1 cellular context compared by ENCODE assay signal in genomic region chr5:126826619-126827215, GRCh38.
TF ChIP-seq lines count a peak whose summit lies in the region.

No MANE protein-coding gene starts in this region.

TF ChIP-seq in WTC11, 78 proteins besides CTCF, POLR2A, EP300 and RAD21 (continued from another document):
- TF ChIP-seq STAT6 (CRISPR knock-in tag; conservative IDR thresholded peaks at IDR 0.05; ENCODE audit: low read depth) = no peak
- TF ChIP-seq ZNF423 (CRISPR knock-in tag; IDR thresholded peaks at IDR 0.05) = no peak
- TF ChIP-seq SMAD4 (CRISPR knock-in tag; IDR thresholded peaks at IDR 0.05) = no peak
